In the genomic region with DNA sequence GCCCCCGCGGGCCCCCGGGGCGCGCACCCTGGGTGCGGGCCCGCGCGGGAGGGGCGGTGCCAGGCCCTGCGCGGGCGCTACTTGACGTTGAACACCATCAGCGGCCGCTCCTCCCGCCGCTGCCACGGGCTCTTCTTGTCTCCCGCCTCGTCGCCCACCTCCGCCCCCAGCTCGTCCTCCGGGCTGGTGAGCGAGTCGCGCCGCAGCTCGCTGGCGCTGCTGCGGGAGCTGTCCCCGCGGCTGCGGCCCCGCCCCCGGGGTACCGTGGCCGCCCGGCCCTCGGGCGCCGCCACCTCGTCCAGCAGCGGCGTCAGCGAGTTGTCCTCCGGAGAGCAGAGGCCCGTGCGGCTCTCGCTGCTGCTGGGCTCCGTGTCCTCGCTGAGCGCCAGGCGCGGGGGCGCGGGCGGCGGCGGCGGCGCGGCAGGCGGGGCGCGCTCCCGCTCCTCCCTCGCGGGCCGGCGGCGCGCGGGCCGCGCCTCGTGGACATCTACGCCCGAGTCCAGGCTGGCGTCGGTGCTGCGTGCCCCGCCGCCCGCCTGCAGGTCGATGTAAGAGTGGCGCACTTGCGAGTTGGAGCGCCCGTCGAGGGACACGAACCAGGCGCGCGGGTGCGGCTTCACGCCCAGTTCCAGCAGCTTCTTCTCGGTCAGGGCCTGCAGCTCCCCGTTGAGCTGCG, we compare ENCODE assay signal across 10 cellular contexts. TPM values are rescaled to one million over a fixed set of nuclear protein-coding genes. Genes with fewer than 3 reads are reported as not detected.
DNase-seq lines count a peak whose midpoint lies in the region; ATAC-seq and FAIRE-seq lines count a peak whose summit lies in the region.
"Had no signal": no experiment of that assay in that cellular context is flagged by ENCODE, and none has a peak within 500 bp of the region (broad histone marks: within the 10 kb centered on the region; RNA-seq: fewer than 3 reads in every experiment).

No MANE protein-coding gene starts in this region.

- intact Hi-C loops in Right ventricle myocardium inferior (cut with DNase I) (no loop called here), cardiac septum (cut with DNase I) (no loop called here)

- ATAC-seq in Right ventricle myocardium inferior: peak; percentile 30
- ATAC-seq in HG03354 (IDR thresholded peaks at IDR 0.05; ENCODE audit: poor library complexity, severe bottlenecking, unreplicated experiment): no peak

- FAIRE-seq in HTR-8/SVneo (lab: Jason Lieb, UNC): no peak

- 39% methylated on average over 101 of the region's 101 CpGs for WGBS in urinary bladder

- peak overlapping the region; percentile 73 for H3K4me3 Mint-ChIP-seq in activated naive CD8-positive, alpha-beta T cell
- H3K4me3 Mint-ChIP-seq in immature natural killer cell: peak overlapping the region; percentile 30 to 76 (median 45)

- no peaks in the 10 kb centered on the region for H3K36me3 Mint-ChIP-seq in activated naive CD8-positive, alpha-beta T cell
- H3K36me3 Mint-ChIP-seq in immature natural killer cell: no peaks in the 10 kb centered on the region

- H3K4me1 Mint-ChIP-seq in activated naive CD8-positive, alpha-beta T cell (ENCODE audit: low read depth): peaks cover 3% of the 10 kb centered on the region
- peaks cover 2 to 4% of the 10 kb centered on the region in 2 donors for H3K4me1 Mint-ChIP-seq in immature natural killer cell

- H3K27ac ChIP-seq in urinary bladder (ENCODE audit: low read depth): no peak overlapping the region

- no peaks in the 10 kb centered on the region for H3K27me3 Mint-ChIP-seq in activated naive CD8-positive, alpha-beta T cell
- H3K27me3 Mint-ChIP-seq in immature natural killer cell (ENCODE audit: low read depth in 3 of 3): peaks cover 0 to 3% (median 1%) of the 10 kb centered on the region in 3 donors

- H3K4me3 ChIP-seq in urinary bladder (ENCODE audit: low read depth, low read length): peak overlapping the region; percentile 40

- H3K36me3 ChIP-seq in urinary bladder (ENCODE audit: insufficient read depth): peaks cover 2% of the 10 kb centered on the region

- H3K9me3 Mint-ChIP-seq in activated naive CD8-positive, alpha-beta T cell (ENCODE audit: low read depth): no peaks in the 10 kb centered on the region
- no peaks in the 10 kb centered on the region for H3K9me3 Mint-ChIP-seq in immature natural killer cell

- H3K27ac Mint-ChIP-seq in activated naive CD8-positive, alpha-beta T cell: no peak overlapping the region
- H3K27ac Mint-ChIP-seq in immature natural killer cell: no peak overlapping the region

- no peaks in the 10 kb centered on the region for H3K4me1 ChIP-seq in urinary bladder (ENCODE audit: insufficient read depth)

- DNase-seq in Right ventricle myocardium inferior (ENCODE audit: missing footprints): peak; percentile 76
- DNase-seq in cardiac septum (ENCODE audit: low spot score): no peak
- DNase-seq in immature natural killer cell: peak; percentile 21 to 31 (median 27)
- no peak for DNase-seq in activated CD4-positive, CD25-positive, alpha-beta regulatory T cell (lab: John Stamatoyannopoulos, UW)
- no peak for DNase-seq in HTR-8/SVneo (ENCODE audit: insufficient read length, low spot score)

RNA-seq across cellular contexts. Expression of gene GRN, which starts 8.7 kb away (rescaled TPM):
- 150 TPM for total RNA-seq in Right ventricle myocardium inferior
- 130 TPM for total RNA-seq in cardiac septum
- polyA plus RNA-seq in immature natural killer cell: 100 to 1,000 TPM in 1 of 3 donors, 10 to 100 TPM in 2; 50.9 to 103 (median 73.3) TPM
- total RNA-seq in urinary bladder: 155 TPM
- polyA plus RNA-seq in urinary bladder: 241 TPM

RNA-seq across cellular contexts. Expression of gene FAM171A2, which starts 9.9 kb away (rescaled TPM):
- total RNA-seq in Right ventricle myocardium inferior (0.70 TPM), cardiac septum (0.62 TPM), urinary bladder (5.7 TPM)
- polyA plus RNA-seq in immature natural killer cell (under 1 TPM in 1 of 3 donors, not detected in 2; 0.07 TPM), urinary bladder (0.84 TPM)

RNA-seq across cellular contexts. Expression of gene SLC25A39, which starts 29.2 kb away (rescaled TPM):
- 50.6 TPM for total RNA-seq in Right ventricle myocardium inferior
- 53.4 TPM for total RNA-seq in cardiac septum
- 100 to 1,000 TPM; 125 to 158 (median 127) TPM for polyA plus RNA-seq in immature natural killer cell
- 27.9 TPM for total RNA-seq in urinary bladder
- polyA plus RNA-seq in urinary bladder: 74.9 TPM

RNA-seq across cellular contexts. Expression of gene ITGA2B, which starts 35.7 kb away (rescaled TPM):
- 0.78 TPM for total RNA-seq in Right ventricle myocardium inferior
- 1.7 TPM for total RNA-seq in cardiac septum
- polyA plus RNA-seq in immature natural killer cell: 1 to 10 TPM; 1.9 to 9.3 (median 2.8) TPM
- 2.3 TPM for total RNA-seq in urinary bladder
- polyA plus RNA-seq in urinary bladder: 0.56 TPM
- total RNA-seq: HT1080, myocyte had no signal

RNA-seq across cellular contexts. Expression of gene RUNDC3A, which starts 45.4 kb away (rescaled TPM):
- total RNA-seq in Right ventricle myocardium inferior (0.49 TPM), cardiac septum (0.97 TPM), urinary bladder (2.0 TPM)
- polyA plus RNA-seq in immature natural killer cell (not detected), urinary bladder (1.8 TPM)

Comparison
In these comparisons a context has a peak if more than half of its experiments do, and no peak if none do; other contexts are left out.
1. DNase-seq: peak in Right ventricle myocardium inferior (single experiment) and immature natural killer cell (3 of 3); none in cardiac septum (single experiment), activated CD4-positive, CD25-positive, alpha-beta regulatory T cell (0 of 4) and HTR-8/SVneo (single experiment).